In genomic region chr5:73250645-73251044, GRCh38 we compare ENCODE assay signal across 39 cellular contexts.
"Had no signal": no experiment of that assay in that cellular context is flagged by ENCODE, and none has a peak within 500 bp of the region (broad histone marks: within the 10 kb centered on the region; RNA-seq: fewer than 3 reads in every experiment).

No MANE protein-coding gene starts in this region.

- H3K4me1 Mint-ChIP-seq: activated CD4-positive, alpha-beta memory T cell treated with anti-CD3 and anti-CD28 coated beads, Interleukin-2, amount 10 ng/mL, durations not matched to agents 7 days and 5 days; activated CD8-positive, alpha-beta memory T cell treated with anti-CD3 and anti-CD28 coated beads, Interleukin-2, amount 10 ng/mL, durations not matched to agents 7 days and 5 days; activated naive CD8-positive, alpha-beta T cell treated with anti-CD3 and anti-CD28 coated beads, Interleukin-2, amount 10 ng/mL, durations not matched to agents 7 days and 5 days; activated T-helper 17 cell treated with anti-CD3 and anti-CD28 coated beads, Interleukin-2, amount 50 U/mL, for 72 hours had no signal

- H3K27me3 ChIP-seq: Peyer's patch had no signal

- H3K36me3 ChIP-seq: Peyer's patch, WERI-Rb-1 had no signal

- H3K27ac ChIP-seq: Peyer's patch, WERI-Rb-1 had no signal

- H3K4me3 Mint-ChIP-seq: activated CD4-positive, alpha-beta memory T cell treated with anti-CD3 and anti-CD28 coated beads, Interleukin-2, amount 10 ng/mL, durations not matched to agents 7 days and 5 days; activated CD8-positive, alpha-beta memory T cell treated with anti-CD3 and anti-CD28 coated beads, Interleukin-2, amount 10 ng/mL, durations not matched to agents 7 days and 5 days; activated naive CD4-positive, alpha-beta T cell treated with anti-CD3 and anti-CD28 coated beads, Interleukin-2, amount 50 U/mL, for 24 hours; activated naive CD8-positive, alpha-beta T cell treated with anti-CD3 and anti-CD28 coated beads, Interleukin-2, amount 10 ng/mL, durations not matched to agents 7 days and 5 days; activated T-cell treated with anti-CD3 and anti-CD28 coated beads, Interleukin-2, amount 50 U/mL, for 72 hours; activated T-helper 17 cell treated with anti-CD3 and anti-CD28 coated beads, Interleukin-2, amount 50 U/mL, for 72 hours; brain; IgD-negative memory B cell had no signal

- H3K9me3 Mint-ChIP-seq: activated CD4-positive, alpha-beta memory T cell treated with anti-CD3 and anti-CD28 coated beads, Interleukin-2, amount 10 ng/mL, durations not matched to agents 7 days and 5 days; activated naive CD4-positive, alpha-beta T cell treated with anti-CD3 and anti-CD28 coated beads, Interleukin-2, amount 50 U/mL, for 24 hours; activated naive CD8-positive, alpha-beta T cell treated with anti-CD3 and anti-CD28 coated beads, Interleukin-2, amount 10 ng/mL, durations not matched to agents 7 days and 5 days; activated T-helper 17 cell treated with anti-CD3 and anti-CD28 coated beads, Interleukin-2, amount 50 U/mL, for 72 hours had no signal

- H3K9me3 ChIP-seq: Peyer's patch had no signal

- H3K27ac Mint-ChIP-seq: activated CD4-positive, alpha-beta memory T cell treated with anti-CD3 and anti-CD28 coated beads, Interleukin-2, amount 10 ng/mL, durations not matched to agents 7 days and 5 days; activated CD8-positive, alpha-beta memory T cell treated with anti-CD3 and anti-CD28 coated beads, Interleukin-2, amount 10 ng/mL, durations not matched to agents 7 days and 5 days; activated naive CD4-positive, alpha-beta T cell treated with anti-CD3 and anti-CD28 coated beads, Interleukin-2, amount 50 U/mL, for 24 hours; activated naive CD8-positive, alpha-beta T cell treated with anti-CD3 and anti-CD28 coated beads, Interleukin-2, amount 10 ng/mL, durations not matched to agents 7 days and 5 days; activated T-cell treated with anti-CD3 and anti-CD28 coated beads, Interleukin-2, amount 50 U/mL, for 72 hours; activated T-helper 17 cell treated with anti-CD3 and anti-CD28 coated beads, Interleukin-2, amount 50 U/mL, for 72 hours; brain; IgD-negative memory B cell had no signal

- DNase-seq: activated CD4-positive, alpha-beta memory T cell treated with anti-CD3 and anti-CD28 coated beads, Interleukin-2, amount 10 ng/mL, durations not matched to agents 7 days and 5 days; activated CD4-positive, alpha-beta T cell treated with anti-CD3 and anti-CD28 coated beads for 1 hour; activated CD4-positive, alpha-beta T cell treated with anti-CD3 and anti-CD28 coated beads for 48 hours; activated CD4-positive, CD25-positive, alpha-beta regulatory T cell; activated CD8-positive, alpha-beta memory T cell treated with anti-CD3 and anti-CD28 coated beads for 24 hours; activated CD8-positive, alpha-beta memory T cell treated with anti-CD3 and anti-CD28 coated beads, Interleukin-2, amount 10 ng/mL, durations not matched to agents 7 days and 5 days; activated CD8-positive, alpha-beta memory T cell treated with anti-CD3 and anti-CD28 coated beads, Interleukin-2, amount 50 U/mL, for 48 hours; activated effector memory CD4-positive, alpha-beta T cell treated with anti-CD3 and anti-CD28 coated beads, Interleukin-2, amount 50 U/mL, for 16 hours; activated naive CD4-positive, alpha-beta T cell treated with Interleukin-2 at 50 U/mL for 16 hours; activated naive CD8-positive, alpha-beta T cell treated with anti-CD3 and anti-CD28 coated beads, Interleukin-2, amount 10 ng/mL, durations not matched to agents 7 days and 5 days; activated T-cell treated with anti-CD3 and anti-CD28 coated beads, Interleukin-2, amount 50 U/mL, for 1 hour; activated T-cell treated with anti-CD3 and anti-CD28 coated beads, Interleukin-2, amount 50 U/mL, for 72 hours; amygdala; central memory CD4-positive, alpha-beta T cell; Karpas-422; KBM-7; MM.1S; MV-4-11; NCI-H1092; NCI-H1436 treated with DMSO at 0.1 percent for 48 hours; NCI-H187 treated with DMSO at 0.1 percent for 48 hours; NCI-H2081; NCI-H226; NCI-H446 treated with DMSO at 0.1 percent for 48 hours; NCI-H524; NK-92 treated with Interleukin-12 subunit alpha and Interleukin-12 subunit beta, amount 100 ng/mL, for 24 hours; PC-3; Peyer's patch; RPMI8226; SIG-M5; T-helper 1 cell; T1000; WERI-Rb-1 had no signal

- ATAC-seq: activated CD8-positive, alpha-beta memory T cell treated with anti-CD3 and anti-CD28 coated beads, Interleukin-2, amount 10 ng/mL, durations not matched to agents 7 days and 5 days; activated T-cell treated with anti-CD3 and anti-CD28 coated beads, Interleukin-2, amount 50 U/mL, for 72 hours; activated T-helper 17 cell treated with anti-CD3 and anti-CD28 coated beads, Interleukin-2, amount 50 U/mL, for 72 hours; PC-3; Right ventricle myocardium inferior; SK-N-SH treated with all-trans-retinoic acid at 6 μM for 48 hours had no signal

- H3K36me3 Mint-ChIP-seq: activated CD8-positive, alpha-beta memory T cell treated with anti-CD3 and anti-CD28 coated beads, Interleukin-2, amount 10 ng/mL, durations not matched to agents 7 days and 5 days; activated naive CD4-positive, alpha-beta T cell treated with anti-CD3 and anti-CD28 coated beads, Interleukin-2, amount 50 U/mL, for 24 hours; activated naive CD8-positive, alpha-beta T cell treated with anti-CD3 and anti-CD28 coated beads, Interleukin-2, amount 10 ng/mL, durations not matched to agents 7 days and 5 days; brain; IgD-negative memory B cell had no signal

- H3K4me3 ChIP-seq: Peyer's patch had no signal

- H3K4me1 ChIP-seq: Peyer's patch had no signal
